8 cellular contexts compared by ENCODE assay signal in the genomic region with DNA sequence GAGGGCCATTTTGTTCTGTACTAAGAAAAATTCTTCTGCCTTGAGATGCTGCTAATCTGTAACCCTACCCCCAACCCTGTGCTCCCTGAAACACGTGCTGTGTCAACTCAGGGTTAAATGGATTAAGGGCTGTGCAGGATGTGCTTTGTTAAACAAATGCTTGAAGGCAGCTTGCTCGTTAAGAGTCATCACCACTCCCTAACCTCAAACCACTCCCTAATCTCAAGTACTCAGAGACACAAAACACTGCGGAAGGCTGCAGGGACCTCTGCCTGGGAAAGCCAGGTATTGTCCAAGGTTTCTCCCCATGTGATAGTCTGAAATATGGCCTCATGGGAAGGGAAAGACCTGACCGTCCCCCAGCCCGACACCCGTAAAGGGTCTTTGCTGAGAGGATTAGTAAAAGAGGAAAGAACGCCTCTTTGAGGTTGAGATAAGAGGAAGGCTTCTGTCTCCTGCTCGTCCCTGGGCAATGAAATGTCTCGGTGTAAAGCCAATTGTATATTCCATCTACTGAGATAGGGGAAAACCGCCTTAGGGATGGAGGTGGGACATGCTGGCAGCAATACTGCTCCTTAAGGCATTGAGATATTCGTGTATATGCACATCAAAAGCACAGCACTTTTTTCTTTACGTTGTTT. TPM values are rescaled to one million over a fixed set of nuclear protein-coding genes. Genes with fewer than 3 reads are reported as not detected.
A peak's percentile ranks its signal among the peaks of the same experiment; 100 is the strongest.
DNase-seq lines count a peak whose midpoint lies in the region; FAIRE-seq and TF ChIP-seq lines count a peak whose summit lies in the region.
"Not testable (repeated sequence)": the region's sequence is repeated elsewhere in the genome, so short reads cannot be mapped to it uniquely, and the experiment has no call there.

No MANE protein-coding gene starts in this region.

- not testable (repeated sequence) for H3K79me2 ChIP-seq in OCI-LY7 (ENCODE audit: insufficient read depth, low read depth, low read length)

- not testable (repeated sequence) for H3K27me3 Mint-ChIP-seq in activated CD4-positive, alpha-beta T cell treated with anti-CD3 and anti-CD28 coated beads, Interleukin-2, amount 10 ng/mL, durations not matched to agents 7 days and 5 days

- BruUV-seq in OCI-LY7 (replicated peaks; lab: Mats Ljungman, UMichigan): not testable (repeated sequence)

- H3K9me3 Mint-ChIP-seq in activated CD4-positive, alpha-beta T cell treated with anti-CD3 and anti-CD28 coated beads, Interleukin-2, amount 10 ng/mL, durations not matched to agents 7 days and 5 days: not testable (repeated sequence)

- not testable (repeated sequence) for H2AFZ ChIP-seq in OCI-LY7 (ENCODE audit: low read length)

- peak overlapping the region; percentile 94 for H3K27ac Mint-ChIP-seq in activated CD4-positive, alpha-beta T cell treated with anti-CD3 and anti-CD28 coated beads, Interleukin-2, amount 10 ng/mL, durations not matched to agents 7 days and 5 days

- not testable (repeated sequence) for H3K9me3 ChIP-seq in OCI-LY7 (ENCODE audit: low read length); colonic mucosa; small intestine (ENCODE audit: control insufficient read depth, low read depth)

- not testable (repeated sequence) for H3K36me3 ChIP-seq in OCI-LY7 (ENCODE audit: insufficient read depth, low read length); colonic mucosa; small intestine (ENCODE audit: control insufficient read depth in 2 of 2, insufficient read depth in 2 of 2, low read length in 2 of 2)

- peak; percentile 36 for DNase-seq in COLO668 (lab: John Stamatoyannopoulos, UW; ENCODE audit: unreplicated experiment)
- peak; percentile 34 for DNase-seq in HT-29 (ENCODE audit: low spot score)
- peak; percentile 14 for DNase-seq in NCI-H2029 (lab: John Stamatoyannopoulos, UW)
- DNase-seq in OCI-LY7 (ENCODE audit: low spot score): peak; percentile 14
- DNase-seq in activated CD4-positive, alpha-beta T cell treated with anti-CD3 and anti-CD28 coated beads, Interleukin-2, amount 10 ng/mL, durations not matched to agents 7 days and 5 days: peak; percentile 60
- peak; percentile 64 for DNase-seq in colonic mucosa
- DNase-seq in kidney glomerular epithelial cell (lab: John Stamatoyannopoulos, UW): peak; percentile 49
- peak; percentile 70 for DNase-seq in small intestine

- FAIRE-seq in small intestine (lab: Jason Lieb, UNC): not testable (repeated sequence)

- H3K4me3 Mint-ChIP-seq in activated CD4-positive, alpha-beta T cell treated with anti-CD3 and anti-CD28 coated beads, Interleukin-2, amount 10 ng/mL, durations not matched to agents 7 days and 5 days: peak overlapping the region; percentile 62

- CTCF ChIA-PET in OCI-LY7 (lab: Charles Lee; ENCODE audit: unreplicated experiment): not testable (repeated sequence)
- CTCF ChIA-PET in activated CD4-positive, alpha-beta T cell treated with anti-CD3 and anti-CD28 coated beads, Interleukin-2, amount 10 ng/mL, durations not matched to agents 7 days and 5 days (lab: Charles Lee): interaction anchor here (0.8 to 1.5 kb wide), 2 partner anchors 10 to 29 kb away, joined by 3 read pairs; no protein-coding TSS in a partner anchor

- TF ChIP-seq CTCF in OCI-LY7 (conservative IDR thresholded peaks at IDR 0.05; ENCODE audit: low read length); colonic mucosa (IDR thresholded peaks at IDR 0.05): not testable (repeated sequence)

- H3K4me1 Mint-ChIP-seq in activated CD4-positive, alpha-beta T cell treated with anti-CD3 and anti-CD28 coated beads, Interleukin-2, amount 10 ng/mL, durations not matched to agents 7 days and 5 days: peaks cover 40% of the 10 kb centered on the region

- peaks cover 29% of the 10 kb centered on the region for H3K4me1 ChIP-seq in OCI-LY7 (ENCODE audit: insufficient read depth, low read length, poor library complexity, severe bottlenecking)
- H3K4me1 ChIP-seq in colonic mucosa: peaks cover 19% of the 10 kb centered on the region
- H3K4me1 ChIP-seq in small intestine (ENCODE audit: control insufficient read depth in 2 of 2, insufficient read depth in 1 of 2, low read depth in 1 of 2, low read length in 1 of 2): not testable (repeated sequence)

- H3K9me2 ChIP-seq in OCI-LY7 (ENCODE audit: insufficient read depth, low read length): not testable (repeated sequence)

- H3K9ac ChIP-seq in colonic mucosa (ENCODE audit: low read depth in 2 of 2, low read length in 2 of 2): peak overlapping the region in 1 of 2 donors; percentile 66

- peak overlapping the region; percentile 58 for H3K4me2 ChIP-seq in OCI-LY7 (ENCODE audit: low read length)

- H3K27me3 ChIP-seq in colonic mucosa; small intestine (ENCODE audit: control insufficient read depth in 2 of 2, insufficient read depth in 2 of 2, low read length in 2 of 2): not testable (repeated sequence)

- WGBS in small intestine, 3 donors: 11 to 25% (median 15%) methylated on average over 12 of the region's 12 CpGs

- not testable (repeated sequence) for H3K36me3 Mint-ChIP-seq in activated CD4-positive, alpha-beta T cell treated with anti-CD3 and anti-CD28 coated beads, Interleukin-2, amount 10 ng/mL, durations not matched to agents 7 days and 5 days (ENCODE audit: low read depth)

- POLR2A ChIA-PET in OCI-LY7 (lab: Charles Lee); activated CD4-positive, alpha-beta T cell treated with anti-CD3 and anti-CD28 coated beads, Interleukin-2, amount 10 ng/mL, durations not matched to agents 7 days and 5 days (lab: Charles Lee): not testable (repeated sequence)

- intact Hi-C loops in OCI-LY7 (cut with micrococcal nuclease; ENCODE audit: unreplicated experiment); colonic mucosa (cut with DNase I): not testable (repeated sequence)

- H3K4me3 ChIP-seq in OCI-LY7 (ENCODE audit: low read depth, low read length, poor library complexity, severe bottlenecking): peak overlapping the region; percentile 34
- not testable (repeated sequence) for H3K4me3 ChIP-seq in colonic mucosa; small intestine (ENCODE audit: low read depth in 1 of 2, low read length in 2 of 2)

- not testable (repeated sequence) for H4K20me1 ChIP-seq in OCI-LY7 (ENCODE audit: insufficient read depth, low read length)

- H3K27ac ChIP-seq in OCI-LY7 (ENCODE audit: low read depth, low read length, poor library complexity, severe bottlenecking) (peak overlapping the region; percentile 11), colonic mucosa (peak overlapping the region; percentile 73)
- not testable (repeated sequence) for H3K27ac ChIP-seq in small intestine (ENCODE audit: low read depth in 1 of 2, low read length in 1 of 2)

RNA-seq across cellular contexts. Expression of a gene that starts 4.2 kb away (rescaled TPM):
- 38.3 and 43.6 TPM in 2 replicates for total RNA-seq in HT-29 (2014; rRNA removed; shearing (Covaris generic))
- total RNA-seq in OCI-LY7 (2014; rRNA removed; shearing (Covaris generic)): not detected in 2 replicates
- total RNA-seq in OCI-LY7 (2022) (not detected in 2 replicates), colonic mucosa (10 to 100 TPM; 51.8 to 59.6 TPM)
- 10 to 100 TPM in 1 of 2 experiments, 1 to 10 TPM in 1; 7.2 to 11.5 TPM for total RNA-seq in activated CD4-positive, alpha-beta T cell treated with anti-CD3 and anti-CD28 coated beads, Interleukin-2, amount 10 ng/mL, durations not matched to agents 7 days and 5 days
- 10 to 100 TPM; 11.9 to 57.7 (median 19.5) TPM for polyA plus RNA-seq in small intestine

RNA-seq across cellular contexts. Expression of a gene that starts 8.8 kb away (rescaled TPM):
- total RNA-seq in HT-29 (2014; rRNA removed; shearing (Covaris generic)): 37.4 and 41.9 TPM in 2 replicates
- total RNA-seq in OCI-LY7 (2014; rRNA removed; shearing (Covaris generic)): 14.5 and 16.5 TPM in 2 replicates
- total RNA-seq in OCI-LY7 (2022) (15.1 and 17.9 TPM in 2 replicates), colonic mucosa (10 to 100 TPM; 74.9 to 88.0 TPM)
- 10 to 100 TPM; 28.3 to 34.6 TPM for total RNA-seq in activated CD4-positive, alpha-beta T cell treated with anti-CD3 and anti-CD28 coated beads, Interleukin-2, amount 10 ng/mL, durations not matched to agents 7 days and 5 days
- 10 to 100 TPM; 15.0 to 30.3 (median 17.8) TPM for polyA plus RNA-seq in small intestine

RNA-seq across cellular contexts. Expression of a gene that starts 28.1 kb away (rescaled TPM):
- 63.4 and 70.8 TPM in 2 replicates for total RNA-seq in HT-29 (2014; rRNA removed; shearing (Covaris generic))
- 44.7 and 45.9 TPM in 2 replicates for total RNA-seq in OCI-LY7 (2014; rRNA removed; shearing (Covaris generic))
- total RNA-seq in OCI-LY7 (2022) (91.4 and 95.0 TPM in 2 replicates), colonic mucosa (100 to 1,000 TPM; 101 to 138 TPM)
- total RNA-seq in activated CD4-positive, alpha-beta T cell treated with anti-CD3 and anti-CD28 coated beads, Interleukin-2, amount 10 ng/mL, durations not matched to agents 7 days and 5 days: 100 to 1,000 TPM; 131 TPM
- polyA plus RNA-seq in small intestine: 10 to 100 TPM; 73.8 to 74.5 (median 74.3) TPM

Comparison
In these comparisons a context has a peak if more than half of its experiments do, and no peak if none do; other contexts are left out.
1. DNase-seq: peak in every context shown above with its lines; median percentile 70 in small intestine; 64 in colonic mucosa; 60 in activated CD4-positive, alpha-beta T cell treated with anti-CD3 and anti-CD28 coated beads, Interleukin-2, amount 10 ng/mL, durations not matched to agents 7 days and 5 days; 49 in kidney glomerular epithelial cell; 36 in COLO668; 34 in HT-29; 14 in NCI-H2029; 14 in OCI-LY7.
2. RNA of a gene that starts 4.2 kb away (total RNA-seq): 51.8 to 59.6 TPM in colonic mucosa, 38.3 to 43.6 TPM in HT-29 and 7.2 to 11.5 TPM in activated CD4-positive, alpha-beta T cell treated with anti-CD3 and anti-CD28 coated beads, Interleukin-2, amount 10 ng/mL, durations not matched to agents 7 days and 5 days; not detected in OCI-LY7; every median in the first group is over 4 times any median in the second.